2 cellular contexts compared by ENCODE assay signal in the genomic region with DNA sequence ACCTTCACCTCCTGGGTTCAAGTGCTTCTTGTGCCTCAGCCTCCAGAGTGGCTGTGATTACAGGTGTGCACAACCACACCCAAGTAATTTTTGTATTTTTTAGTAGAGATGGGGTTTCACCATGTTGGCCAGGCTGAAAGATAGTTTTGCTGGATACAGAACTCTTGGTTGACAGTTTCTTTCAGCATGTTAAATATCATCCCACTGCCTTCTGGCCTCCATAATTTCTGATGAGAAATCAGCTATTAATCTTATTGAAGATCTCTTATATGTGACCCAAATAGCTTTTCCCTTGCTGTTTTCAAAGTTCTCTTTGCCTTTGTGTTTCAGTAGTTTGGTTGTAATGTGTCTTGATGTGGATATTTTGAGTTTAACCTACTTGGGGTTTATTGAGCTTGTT.
TF ChIP-seq lines count a peak whose summit lies in the region.

No MANE protein-coding gene starts in this region.

TF ChIP-seq in HepG2, 621 proteins besides CTCF, POLR2A, EP300 and RAD21:
- TF ChIP-seq, protein P1, sequence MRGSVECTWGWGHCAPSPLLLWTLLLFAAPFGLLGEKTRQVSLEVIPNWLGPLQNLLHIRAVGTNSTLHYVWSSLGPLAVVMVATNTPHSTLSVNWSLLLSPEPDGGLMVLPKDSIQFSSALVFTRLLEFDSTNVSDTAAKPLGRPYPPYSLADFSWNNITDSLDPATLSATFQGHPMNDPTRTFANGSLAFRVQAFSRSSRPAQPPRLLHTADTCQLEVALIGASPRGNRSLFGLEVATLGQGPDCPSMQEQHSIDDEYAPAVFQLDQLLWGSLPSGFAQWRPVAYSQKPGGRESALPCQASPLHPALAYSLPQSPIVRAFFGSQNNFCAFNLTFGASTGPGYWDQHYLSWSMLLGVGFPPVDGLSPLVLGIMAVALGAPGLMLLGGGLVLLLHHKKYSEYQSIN (CRISPR knock-in tag; IDR thresholded peaks at IDR 0.05; ENCODE audit: borderline replicate concordance) = no peak
- TF ChIP-seq KDM5B (CRISPR knock-in tag; IDR thresholded peaks at IDR 0.05; ENCODE audit: borderline replicate concordance) (no peak), ZNF317 (CRISPR knock-in tag; IDR thresholded peaks at IDR 0.05) (peak; percentile 99)

TF ChIP-seq in K562, 482 proteins besides CTCF, POLR2A, EP300 and RAD21:
- TF ChIP-seq SP2 (IDR thresholded peaks at IDR 0.05; ENCODE audit: extremely low read depth, low read depth, low read length, poor library complexity, severe bottlenecking) (no peak), TFE3 (CRISPR knock-in tag; IDR thresholded peaks at IDR 0.05) (no peak), BHLHE40 (IDR thresholded peaks at IDR 0.05; ENCODE audit: low read length) (no peak), ZNF143 (CRISPR knock-in tag; IDR thresholded peaks at IDR 0.05) (no peak), HEY1 (CRISPR knock-in tag; IDR thresholded peaks at IDR 0.05; ENCODE audit: borderline replicate concordance) (no peak), TFAP4 (CRISPR knock-in tag; IDR thresholded peaks at IDR 0.05; ENCODE audit: borderline replicate concordance) (no peak), RBM15 (IDR thresholded peaks at IDR 0.05; ENCODE audit: insufficient read depth, low read length) (no peak), U2AF2 (optimal IDR thresholded peaks at IDR 0.05; ENCODE audit: low read depth, low read length) (no peak), TEAD2 (tag; IDR thresholded peaks at IDR 0.05) (no peak), MEF2D (tag; conservative IDR thresholded peaks at IDR 0.05; ENCODE audit: low read depth) (no peak), SMARCE1 (IDR thresholded peaks at IDR 0.05) (no peak), ZC3H8 (IDR thresholded peaks at IDR 0.05) (no peak), ZNF280A (IDR thresholded peaks at IDR 0.05; ENCODE audit: low read depth, partially characterized antibody) (peak; percentile 47), RBM25 (IDR thresholded peaks at IDR 0.05; ENCODE audit: low read depth, low read length, severe bottlenecking) (no peak), CBX3 (IDR thresholded peaks at IDR 0.05; ENCODE audit: borderline replicate concordance in 1 of 2, low read length in 2 of 2) (0 out of 3 replicates have a peak, but pooled peaks of 1 of the 2 experiments have one; percentile 37), TRIM28 (IDR thresholded peaks at IDR 0.05) (0 out of 2 replicates have a peak, but pooled peaks have one; percentile 59), ZNF239 (CRISPR knock-in tag; IDR thresholded peaks at IDR 0.05) (no peak), ZNF76 (CRISPR knock-in tag; IDR thresholded peaks at IDR 0.05; ENCODE audit: borderline replicate concordance) (no peak), XRCC5 (IDR thresholded peaks at IDR 0.05; ENCODE audit: low read depth, low read length) (no peak)
- TF ChIP-seq, protein P2, sequence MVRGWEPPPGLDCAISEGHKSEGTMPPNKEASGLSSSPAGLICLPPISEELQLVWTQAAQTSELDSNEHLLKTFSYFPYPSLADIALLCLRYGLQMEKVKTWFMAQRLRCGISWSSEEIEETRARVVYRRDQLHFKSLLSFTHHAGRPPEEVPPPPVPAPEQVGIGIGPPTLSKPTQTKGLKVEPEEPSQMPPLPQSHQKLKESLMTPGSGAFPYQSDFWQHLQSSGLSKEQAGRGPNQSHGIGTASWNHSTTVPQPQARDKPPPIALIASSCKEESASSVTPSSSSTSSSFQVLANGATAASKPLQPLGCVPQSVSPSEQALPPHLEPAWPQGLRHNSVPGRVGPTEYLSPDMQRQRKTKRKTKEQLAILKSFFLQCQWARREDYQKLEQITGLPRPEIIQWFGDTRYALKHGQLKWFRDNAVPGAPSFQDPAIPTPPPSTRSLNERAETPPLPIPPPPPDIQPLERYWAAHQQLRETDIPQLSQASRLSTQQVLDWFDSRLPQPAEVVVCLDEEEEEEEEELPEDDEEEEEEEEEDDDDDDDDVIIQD (CRISPR knock-in tag; IDR thresholded peaks at IDR 0.05) = no peak
